ENCODE assay signal across 12 cellular contexts in the genomic region with DNA sequence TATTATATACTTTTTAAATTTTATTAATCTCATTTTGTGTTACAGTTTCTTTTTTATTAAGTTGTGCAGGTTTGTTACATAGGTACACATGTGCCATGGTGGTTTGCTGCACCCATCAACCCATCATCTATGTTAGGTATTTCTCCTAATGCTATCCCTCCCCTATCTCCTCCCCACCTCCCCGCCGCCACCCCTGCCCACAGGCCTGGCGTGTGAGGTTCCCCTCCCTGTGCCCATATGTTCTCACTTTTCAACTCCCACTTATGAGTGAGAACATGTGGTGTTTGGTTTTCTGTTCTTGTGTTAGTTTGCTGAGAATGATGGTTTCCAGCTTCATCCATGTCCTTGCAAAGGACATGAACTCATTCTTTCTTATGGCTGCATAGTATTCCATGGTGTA. TPM values are rescaled to one million over a fixed set of nuclear protein-coding genes. Genes with fewer than 3 reads are reported as not detected.
"Had no signal": no experiment of that assay in that cellular context is flagged by ENCODE, and none has a peak within 500 bp of the region (broad histone marks: within the 10 kb centered on the region; RNA-seq: fewer than 3 reads in every experiment).

No MANE protein-coding gene starts in this region.

RNA-seq across cellular contexts. Expression of a gene that starts 29.8 kb away (rescaled TPM):
- total RNA-seq: activated B cell treated with CpG ODN at 0.5 μM for 24 hours; activated CD4-positive, alpha-beta memory T cell treated with anti-CD3 and anti-CD28 coated beads for 36 hours; activated CD4-positive, alpha-beta memory T cell treated with anti-CD3 and anti-CD28 coated beads, Interleukin-2, amount 10 ng/mL, durations not matched to agents 7 days and 5 days; activated CD4-positive, alpha-beta T cell treated with anti-CD3 and anti-CD28 coated beads for 36 hours; activated CD4-positive, alpha-beta T cell treated with anti-CD3 and anti-CD28 coated beads, Interleukin-2, amount 10 ng/mL, durations not matched to agents 24 days and 14 days; activated CD4-positive, alpha-beta T cell treated with anti-CD3 and anti-CD28 coated beads, Interleukin-2, amount 10 ng/mL, durations not matched to agents 7 days and 5 days; activated CD8-positive, alpha-beta memory T cell treated with anti-CD3 and anti-CD28 coated beads for 36 hours; activated CD8-positive, alpha-beta memory T cell treated with anti-CD3 and anti-CD28 coated beads, Interleukin-2, amount 10 ng/mL, durations not matched to agents 7 days and 5 days; activated CD8-positive, alpha-beta T cell treated with anti-CD3 and anti-CD28 coated beads for 36 hours; activated CD8-positive, alpha-beta T cell treated with anti-CD3 and anti-CD28 coated beads, Interleukin-2, amount 10 ng/mL, durations not matched to agents 7 days and 5 days; T-helper 1 cell treated with Interleukin-12 subunit alpha and Interleukin-12 subunit beta and Interleukin-4 antibody, amounts not matched to agents 30 ng/mL and 1 ng/mL, for 36 hours; T-helper 17 cell had no signal
